ENCODE assay signal across 15 cellular contexts in genomic region chr1:74199504-74199903, GRCh38. TPM values are rescaled to one million over a fixed set of nuclear protein-coding genes. Genes with fewer than 3 reads are reported as not detected.
DNase-seq lines count a peak whose midpoint lies in the region; ATAC-seq, FAIRE-seq and TF ChIP-seq lines count a peak whose summit lies in the region.
"Had no signal": no experiment of that assay in that cellular context is flagged by ENCODE, and none has a peak within 500 bp of the region (broad histone marks: within the 10 kb centered on the region; RNA-seq: fewer than 3 reads in every experiment).

No MANE protein-coding gene starts in this region.

- no peaks in the 10 kb centered on the region for H3K27me3 Mint-ChIP-seq in stimulated activated memory B cell treated with anti-CD40 and anti-IgM and Interleukin-4, amounts not matched to agents 10 μg/mL and 1 μg/mL and 100 μg/mL, for 72 hours

- intact Hi-C loops in HepG2 (cut with micrococcal nuclease; ENCODE audit: unreplicated experiment) (loop anchor here (5.0 kb wide), 1 partner anchor 533 kb away; the partner anchor contains the start of genes CRYZ and TYW3), right lobe of liver (cut with DNase I) (no loop called here), PC-3 (cut with micrococcal nuclease) (loop anchor here (5.0 to 10.0 kb wide), 2 partner anchors 155 to 493 kb away; no protein-coding TSS in a partner anchor), endothelial cell of umbilical vein (cut with micrococcal nuclease) (loop anchor here (10.0 kb wide), 2 partner anchors 535 to 1915 kb away; partner anchors contain the start of genes CRYZ, NEGR1 and TYW3)

- FAIRE-seq in HepG2 (lab: Jason Lieb, UNC) = no peak
- FAIRE-seq in endothelial cell of umbilical vein (lab: Jason Lieb, UNC) = no peak
- FAIRE-seq: endometrium, GM12891 had no signal

- H3K9me3 ChIP-seq in HepG2 (ENCODE audit: low read length) = no peaks in the 10 kb centered on the region
- no peaks in the 10 kb centered on the region for H3K9me3 ChIP-seq in right lobe of liver
- H3K9me3 ChIP-seq in PC-3 (ENCODE audit: low read length) = no peaks in the 10 kb centered on the region
- H3K9me3 ChIP-seq in endothelial cell of umbilical vein (replicated peaks; ENCODE audit: control insufficient read depth, insufficient read depth, low read length) = no peaks in the 10 kb centered on the region
- no peaks in the 10 kb centered on the region for H3K9me3 ChIP-seq in effector memory CD4-positive, alpha-beta T cell (ENCODE audit: control insufficient read depth, low read length)
- H3K9me3 ChIP-seq: mucosa of descending colon had no signal

- H3K4me3 ChIP-seq in HepG2 (replicated peaks in 1 of 3; ENCODE audit: insufficient read depth in 1 of 3, low read depth in 2 of 3, low read length in 3 of 3) = no peak overlapping the region; a peak in 1 of 6 replicates
- H3K4me3 ChIP-seq in right lobe of liver = peak overlapping the region in 1 of 3 donors; percentile 76
- H3K4me3 ChIP-seq in PC-3 (ENCODE audit: low read length) = peak overlapping the region; percentile 80; the same call in 1 of the 2 replicates
- no peak overlapping the region for H3K4me3 ChIP-seq in endothelial cell of umbilical vein (replicated peaks in 1 of 3; ENCODE audit: insufficient read depth in 1 of 3, low read depth in 1 of 3, low read length in 3 of 3)
- H3K4me3 ChIP-seq in effector memory CD4-positive, alpha-beta T cell (ENCODE audit: insufficient read depth, low read depth, low read length, poor library complexity, severe bottlenecking) = no peak overlapping the region
- H3K4me3 ChIP-seq: mucosa of descending colon had no signal

- POLR2A ChIA-PET in HepG2 (lab: Yijun Ruan, JAX) = no interaction called here
- POLR2A ChIA-PET in PC-3 (lab: Charles Lee; ENCODE audit: unreplicated experiment) = no interaction called here
- POLR2A ChIA-PET in endothelial cell of umbilical vein (lab: Charles Lee) = no interaction called here

- TF ChIP-seq RAD21 in HepG2 (CRISPR knock-in tag; IDR thresholded peaks at IDR 0.05) = no peak

- dilution Hi-C loops in endothelial cell of umbilical vein (cut with MboI; ENCODE audit: extremely low pct_ligation_motif_present, low sequenced_read_pairs) = no loop called here

- no peaks in the 10 kb centered on the region for H3K9me2 ChIP-seq in PC-3 (replicated peaks; ENCODE audit: low read length)

- TF ChIP-seq CTCF in HepG2 (CRISPR knock-in tag; IDR thresholded peaks at IDR 0.05) (no peak), right lobe of liver (IDR thresholded peaks at IDR 0.05) (no peak), PC-3 (conservative IDR thresholded peaks at IDR 0.05; ENCODE audit: low read depth, low read length) (no peak), endothelial cell of umbilical vein (IDR thresholded peaks at IDR 0.05; ENCODE audit: extremely low read depth in 1 of 2, insufficient read depth in 1 of 2, low read depth in 1 of 2, low read length in 2 of 2) (no peak), foreskin keratinocyte (conservative IDR thresholded peaks at IDR 0.05) (no peak)

- H4K20me1 ChIP-seq in HepG2 (ENCODE audit: insufficient read depth, low read length) (no peaks in the 10 kb centered on the region), PC-3 (ENCODE audit: low read length) (no peaks in the 10 kb centered on the region), endothelial cell of umbilical vein (replicated peaks; ENCODE audit: control insufficient read depth, extremely low read depth, insufficient read depth, low read length) (no peaks in the 10 kb centered on the region)

- CTCF ChIA-PET in HepG2 (lab: Yijun Ruan, JAX; ENCODE audit: low intra/inter-chr PET ratio, low total read pairs) = no interaction called here
- CTCF ChIA-PET in PC-3 (lab: Charles Lee) = no interaction called here
- CTCF ChIA-PET in endothelial cell of umbilical vein (lab: Charles Lee) = no interaction called here

- H3K27me3 ChIP-seq in HepG2 (ENCODE audit: control insufficient read depth in 1 of 2, insufficient read depth in 2 of 2, low read length in 2 of 2) (no peaks in the 10 kb centered on the region), right lobe of liver (no peaks in the 10 kb centered on the region), PC-3 (ENCODE audit: low read length) (no peaks in the 10 kb centered on the region), endothelial cell of umbilical vein (ENCODE audit: control insufficient read depth in 2 of 2, insufficient read depth in 2 of 2, low read length in 2 of 2) (no peaks in the 10 kb centered on the region), foreskin keratinocyte (no peaks in the 10 kb centered on the region)
- H3K27me3 ChIP-seq in effector memory CD4-positive, alpha-beta T cell (replicated peaks; ENCODE audit: control insufficient read depth, insufficient read depth, low read length, poor library complexity, severe bottlenecking) = no peaks in the 10 kb centered on the region

- no TSS peak for BruUV-seq in HepG2 (replicated peaks; lab: Mats Ljungman, UMichigan)
- BruUV-seq in PC-3 (replicated peaks; lab: Mats Ljungman, UMichigan) = no TSS peak
- BruUV-seq in endothelial cell of umbilical vein (replicated peaks; lab: Mats Ljungman, UMichigan) = no TSS peak

- H2AFZ ChIP-seq in HepG2 (ENCODE audit: low read length) (no peak overlapping the region), PC-3 (ENCODE audit: low read length) (no peak overlapping the region), endothelial cell of umbilical vein (ENCODE audit: low read depth, low read length) (no peak overlapping the region)

- H3K4me1 ChIP-seq in HepG2 (ENCODE audit: insufficient read depth, low read length) (peaks cover 15% of the 10 kb centered on the region), right lobe of liver (peaks cover 0 to 10% (median 0%) of the 10 kb centered on the region in 4 donors), PC-3 (ENCODE audit: insufficient read depth, low read length) (peaks cover 12% of the 10 kb centered on the region; the same call in 1 of the 2 replicates), endothelial cell of umbilical vein (ENCODE audit: control insufficient read depth, extremely low read depth, insufficient read depth, low read length) (peaks cover 10% of the 10 kb centered on the region), foreskin keratinocyte (peaks cover 10% of the 10 kb centered on the region)
- H3K4me1 ChIP-seq in effector memory CD4-positive, alpha-beta T cell (ENCODE audit: control insufficient read depth, insufficient read depth, low read length, poor library complexity, severe bottlenecking) = peaks cover 3% of the 10 kb centered on the region

- H3K36me3 Mint-ChIP-seq in stimulated activated memory B cell treated with anti-CD40 and anti-IgM and Interleukin-4, amounts not matched to agents 10 μg/mL and 1 μg/mL and 100 μg/mL, for 72 hours = peaks cover 4% of the 10 kb centered on the region
- H3K36me3 Mint-ChIP-seq: WTC11 had no signal

- TF ChIP-seq POLR2A in HepG2 (IDR thresholded peaks at IDR 0.05; ENCODE audit: insufficient read depth in 1 of 2, low read depth in 2 of 2, low read length in 2 of 2) (no peak), right lobe of liver (IDR thresholded peaks at IDR 0.05) (no peak), endothelial cell of umbilical vein (IDR thresholded peaks at IDR 0.05; ENCODE audit: low read depth, low read length) (no peak)

- H3K9me3 Mint-ChIP-seq in stimulated activated memory B cell treated with anti-CD40 and anti-IgM and Interleukin-4, amounts not matched to agents 10 μg/mL and 1 μg/mL and 100 μg/mL, for 72 hours = no peaks in the 10 kb centered on the region
- H3K9me3 Mint-ChIP-seq: activated naive CD4-positive, alpha-beta T cell treated with anti-CD3 and anti-CD28 coated beads, Interleukin-2, amount 50 U/mL, for 72 hours; WTC11 had no signal

- H3K4me3 Mint-ChIP-seq in stimulated activated memory B cell treated with anti-CD40 and anti-IgM and Interleukin-4, amounts not matched to agents 10 μg/mL and 1 μg/mL and 100 μg/mL, for 72 hours = no peak overlapping the region

- no peak overlapping the region for H3K9ac ChIP-seq in HepG2 (ENCODE audit: insufficient read depth, low read depth, low read length)
- H3K9ac ChIP-seq in PC-3 (ENCODE audit: low read length) = no peak overlapping the region
- H3K9ac ChIP-seq in endothelial cell of umbilical vein (replicated peaks; ENCODE audit: extremely low read depth, insufficient read depth, low read length) = no peak overlapping the region

- H3K27ac Mint-ChIP-seq in stimulated activated memory B cell treated with anti-CD40 and anti-IgM and Interleukin-4, amounts not matched to agents 10 μg/mL and 1 μg/mL and 100 μg/mL, for 72 hours = no peak overlapping the region
- H3K27ac Mint-ChIP-seq: WTC11 had no signal

- no peak for ATAC-seq in HepG2
- ATAC-seq in right lobe of liver = no peak
- no peak for ATAC-seq in PC-3
- ATAC-seq in stimulated activated memory B cell treated with anti-CD40 and anti-IgM and Interleukin-4, amounts not matched to agents 10 μg/mL and 1 μg/mL and 100 μg/mL, for 72 hours = no peak
- no peak for ATAC-seq in foreskin keratinocyte
- ATAC-seq: activated naive CD4-positive, alpha-beta T cell treated with anti-CD3 and anti-CD28 coated beads, Interleukin-2, amount 50 U/mL, for 72 hours; mucosa of descending colon; WTC11 had no signal

- no peaks in the 10 kb centered on the region for H3F3A ChIP-seq in PC-3 (ENCODE audit: low read length, unreplicated experiment)

- H3K36me3 ChIP-seq in HepG2 (replicated peaks in 1 of 2; ENCODE audit: control insufficient read depth in 1 of 2, insufficient read depth in 2 of 2, low read length in 2 of 2) (no peaks in the 10 kb centered on the region; a peak in 1 of 5 replicates), right lobe of liver (peaks cover 0 to 11% (median 0%) of the 10 kb centered on the region in 4 donors), PC-3 (ENCODE audit: low read depth, low read length) (no peaks in the 10 kb centered on the region), endothelial cell of umbilical vein (ENCODE audit: control insufficient read depth in 2 of 2, extremely low read depth in 1 of 2, insufficient read depth in 2 of 2, low read length in 2 of 2) (no peaks in the 10 kb centered on the region)
- no peaks in the 10 kb centered on the region for H3K36me3 ChIP-seq in effector memory CD4-positive, alpha-beta T cell (ENCODE audit: control insufficient read depth, insufficient read depth, low read length)

- H3K79me2 ChIP-seq in HepG2 (ENCODE audit: insufficient read depth, low read length) (no peaks in the 10 kb centered on the region), PC-3 (ENCODE audit: low read length) (no peaks in the 10 kb centered on the region), endothelial cell of umbilical vein (ENCODE audit: control insufficient read depth, insufficient read depth, low read length) (no peaks in the 10 kb centered on the region)

- TF ChIP-seq EP300 in HepG2 (IDR thresholded peaks at IDR 0.05; ENCODE audit: low read depth in 2 of 2, low read length in 2 of 2) = no peak
- TF ChIP-seq EP300 in HepG2 (CRISPR knock-in tag; IDR thresholded peaks at IDR 0.05; ENCODE audit: borderline replicate concordance) = no peak

- DNase-seq in HepG2 (ENCODE audit: low spot score) = no peak
- no peak for DNase-seq in right lobe of liver
- no peak for DNase-seq in PC-3
- DNase-seq in endothelial cell of umbilical vein (ENCODE audit: low read depth, low spot score) = no peak
- DNase-seq in effector memory CD4-positive, alpha-beta T cell = no peak
- DNase-seq in D341Med (ENCODE audit: low spot score) = no peak
- no peak for DNase-seq in foreskin keratinocyte
- DNase-seq: hypothalamus, mucosa of descending colon, NCI-H1436 had no signal

- H3K4me2 ChIP-seq in HepG2 (ENCODE audit: low read depth, low read length) = peak overlapping the region; percentile 70
- peak overlapping the region; percentile 88 for H3K4me2 ChIP-seq in PC-3 (ENCODE audit: low read length)
- H3K4me2 ChIP-seq in endothelial cell of umbilical vein (ENCODE audit: insufficient read depth, low read length) = peak overlapping the region; percentile 64

- in situ Hi-C loops in HepG2 (cut with HindIII; ENCODE audit: extremely low pct_ligation_motif_present, low pct_unique_long_range_greater_than_20kb) = no loop called here

- H3K4me1 Mint-ChIP-seq in stimulated activated memory B cell treated with anti-CD40 and anti-IgM and Interleukin-4, amounts not matched to agents 10 μg/mL and 1 μg/mL and 100 μg/mL, for 72 hours = peaks cover 20% of the 10 kb centered on the region

- WGBS in HepG2 (ENCODE audit: low lambda C conversion rate) = 95% methylated on average over 5 of the region's 5 CpGs
- 73% methylated on average over 5 of the region's 5 CpGs for WGBS in right lobe of liver (ENCODE audit: insufficient coverage, low coverage, low lambda C conversion rate, missing lambda C conversion rate)

- H3K9me1 ChIP-seq in endothelial cell of umbilical vein (replicated peaks; ENCODE audit: control insufficient read depth, extremely low read depth, insufficient read depth, low read length) = no peaks in the 10 kb centered on the region

- no peak overlapping the region for H3K27ac ChIP-seq in HepG2 (ENCODE audit: extremely low read length, insufficient read depth, low read length)
- H3K27ac ChIP-seq in right lobe of liver = no peak overlapping the region
- H3K27ac ChIP-seq in PC-3 (ENCODE audit: low read length) = no peak overlapping the region
- H3K27ac ChIP-seq in endothelial cell of umbilical vein (ENCODE audit: insufficient read depth, low read depth, low read length) = no peak overlapping the region
- H3K27ac ChIP-seq in effector memory CD4-positive, alpha-beta T cell (ENCODE audit: insufficient read depth, low read length, poor library complexity, severe bottlenecking) = no peak overlapping the region
- no peak overlapping the region for H3K27ac ChIP-seq in foreskin keratinocyte

RNA-seq across cellular contexts. Expression of gene FPGT, which starts 1.5 kb away (rescaled TPM):
- total RNA-seq in HepG2 (2016; rRNA removed; fragmentation: Illumina TruSeq; extraction: Trizol) (9.8 and 16.2 TPM in 2 replicates), right lobe of liver (10 to 100 TPM in 3 of 6 experiments, 1 to 10 TPM in 3; 6.9 to 12.5 (median 9.0) TPM), PC-3 (2014; rRNA removed) (4.6 and 7.3 TPM in 2 replicates), endothelial cell of umbilical vein (10.9 and 11.1 TPM in 2 replicates), foreskin keratinocyte (12.9 and 16.0 TPM in 2 replicates)
- total RNA-seq in HepG2 (2016; cell fraction: cytosol; rRNA removed; fragmentation: Illumina TruSeq; extraction: Trizol; ENCODE audit: low read depth) = 0.61 and 1.2 TPM in 2 replicates
- 12.2 and 20.6 TPM in 2 replicates for total RNA-seq in HepG2 (2016; cell fraction: insoluble cytoplasmic fraction; rRNA removed; fragmentation: Illumina TruSeq; extraction: Trizol)
- total RNA-seq in HepG2 (2016; cell fraction: membrane; rRNA removed; fragmentation: Illumina TruSeq; extraction: Trizol) = 3.8 and 4.5 TPM in 2 replicates
- 12.9 and 16.3 TPM in 2 replicates for total RNA-seq in HepG2 (2016; cell fraction: nucleus; rRNA removed; fragmentation: Illumina TruSeq; extraction: Trizol)
- polyA plus RNA-seq in HepG2 (2011; rRNA removed) (3.5 and 4.3 TPM in 2 replicates), endothelial cell of umbilical vein (2.7 and 4.3 TPM in 2 replicates), foreskin keratinocyte (4.4 and 5.3 TPM in 2 replicates)
- 0.97 and 1.9 TPM in 2 replicates for polyA plus RNA-seq in HepG2 (2011; cell fraction: cytosol; rRNA removed)
- 3.5 and 5.1 TPM in 2 replicates for polyA plus RNA-seq in HepG2 (2011; cell fraction: nucleus; rRNA removed)
- polyA plus RNA-seq in HepG2 (2012) = 3.7 TPM in 2 replicates
- 0.66 and 1.00 TPM in 2 replicates for polyA plus RNA-seq in HepG2 (2016; cell fraction: cytosol; fragmentation: Illumina TruSeq; extraction: Trizol; ENCODE audit: low read depth)
- polyA plus RNA-seq in HepG2 (2016; cell fraction: insoluble cytoplasmic fraction; fragmentation: Illumina TruSeq; extraction: Trizol; ENCODE audit: low read depth) = 9.3 and 9.9 TPM in 2 replicates
- 1.7 and 1.9 TPM in 2 replicates for polyA plus RNA-seq in HepG2 (2016; cell fraction: membrane; fragmentation: Illumina TruSeq; extraction: Trizol; ENCODE audit: low read depth)
- 7.8 and 8.0 TPM in 2 replicates for polyA plus RNA-seq in HepG2 (2016; cell fraction: nucleus; fragmentation: Illumina TruSeq; extraction: Trizol; ENCODE audit: insufficient read depth, low read depth)
- 1.2 and 2.8 TPM in 2 replicates for polyA minus RNA-seq in HepG2 (2011; rRNA and poly(A)+ RNA removed; ENCODE audit: low replicate concordance)
- 3.2 and 3.3 TPM in 2 replicates for polyA minus RNA-seq in HepG2 (2011; cell fraction: cytosol; rRNA and poly(A)+ RNA removed)
- 21.6 and 24.9 TPM in 2 replicates for polyA minus RNA-seq in HepG2 (2011; cell fraction: nucleus; rRNA and poly(A)+ RNA removed)
- polyA plus RNA-seq in endothelial cell of umbilical vein (2011; cell fraction: cytosol; rRNA removed) = 5.5 and 5.9 TPM in 2 replicates
- polyA plus RNA-seq in endothelial cell of umbilical vein (2011; cell fraction: nucleus; rRNA removed) = 9.6 and 11.5 TPM in 2 replicates
- polyA plus RNA-seq in endothelial cell of umbilical vein (2012) = 7.5 and 10.9 TPM in 2 replicates
- polyA minus RNA-seq in endothelial cell of umbilical vein = 4.3 and 5.8 TPM in 2 replicates
- 1.7 TPM for polyA minus RNA-seq in endothelial cell of umbilical vein (2011; cell fraction: cytosol; rRNA and poly(A)+ RNA removed)
- polyA minus RNA-seq in endothelial cell of umbilical vein (2011; cell fraction: nucleus; rRNA and poly(A)+ RNA removed) = 6.6 and 10.6 TPM in 2 replicates

RNA-seq across cellular contexts. Expression of gene LRRIQ3, which starts 1.5 kb away (rescaled TPM):
- 1.2 and 1.3 TPM in 2 replicates for total RNA-seq in HepG2 (2016; rRNA removed; fragmentation: Illumina TruSeq; extraction: Trizol)
- total RNA-seq in HepG2 (2016; cell fraction: cytosol; rRNA removed; fragmentation: Illumina TruSeq; extraction: Trizol; ENCODE audit: low read depth) = 0.51 and 0.62 TPM in 2 replicates
- 1.1 and 2.1 TPM in 2 replicates for total RNA-seq in HepG2 (2016; cell fraction: insoluble cytoplasmic fraction; rRNA removed; fragmentation: Illumina TruSeq; extraction: Trizol)
- 0.83 and 1.1 TPM in 2 replicates for total RNA-seq in HepG2 (2016; cell fraction: membrane; rRNA removed; fragmentation: Illumina TruSeq; extraction: Trizol)
- 0.84 and 0.85 TPM in 2 replicates for total RNA-seq in HepG2 (2016; cell fraction: nucleus; rRNA removed; fragmentation: Illumina TruSeq; extraction: Trizol)
- polyA plus RNA-seq in HepG2 (2011; rRNA removed) = 0.55 and 1.1 TPM in 2 replicates
- 0.31 and 0.42 TPM in 2 replicates for polyA plus RNA-seq in HepG2 (2011; cell fraction: cytosol; rRNA removed)
- 0.12 and 0.48 TPM in 2 replicates for polyA plus RNA-seq in HepG2 (2011; cell fraction: nucleus; rRNA removed)
- polyA plus RNA-seq in HepG2 (2012) = 0.41 and 1.0 TPM in 2 replicates
- polyA plus RNA-seq in HepG2 (2016; cell fraction: cytosol; fragmentation: Illumina TruSeq; extraction: Trizol; ENCODE audit: low read depth) = 0.83 and 0.84 TPM in 2 replicates
- 1.2 and 1.5 TPM in 2 replicates for polyA plus RNA-seq in HepG2 (2016; cell fraction: insoluble cytoplasmic fraction; fragmentation: Illumina TruSeq; extraction: Trizol; ENCODE audit: low read depth)
- 0.95 and 1.2 TPM in 2 replicates for polyA plus RNA-seq in HepG2 (2016; cell fraction: membrane; fragmentation: Illumina TruSeq; extraction: Trizol; ENCODE audit: low read depth)
- 0.71 and 0.95 TPM in 2 replicates for polyA plus RNA-seq in HepG2 (2016; cell fraction: nucleus; fragmentation: Illumina TruSeq; extraction: Trizol; ENCODE audit: insufficient read depth, low read depth)
- polyA minus RNA-seq in HepG2 (2011; rRNA and poly(A)+ RNA removed; ENCODE audit: low replicate concordance) = 0.47 and 3.0 TPM in 2 replicates
- polyA minus RNA-seq in HepG2 (2011; cell fraction: cytosol; rRNA and poly(A)+ RNA removed) = 0.69 TPM in 1 of 2 replicates, not detected in the other
- 1.2 and 1.6 TPM in 2 replicates for polyA minus RNA-seq in HepG2 (2011; cell fraction: nucleus; rRNA and poly(A)+ RNA removed)
- 1 to 10 TPM in 1 of 6 experiments, under 1 TPM in 4, not detected in 1; 0.33 to 2.3 (median 0.68) TPM for total RNA-seq in right lobe of liver
- 0.23 and 0.95 TPM in 2 replicates for total RNA-seq in PC-3 (2014; rRNA removed)
- 0.72 and 1.1 TPM in 2 replicates for total RNA-seq in endothelial cell of umbilical vein
- 0.16 and 0.21 TPM in 2 replicates for polyA plus RNA-seq in endothelial cell of umbilical vein
- polyA plus RNA-seq in endothelial cell of umbilical vein (2011; cell fraction: cytosol; rRNA removed) = 0.20 and 0.31 TPM in 2 replicates
- 0.13 and 0.16 TPM in 2 replicates for polyA plus RNA-seq in endothelial cell of umbilical vein (2011; cell fraction: nucleus; rRNA removed)
- 0.10 and 0.47 TPM in 2 replicates for polyA plus RNA-seq in endothelial cell of umbilical vein (2012)
- 0.12 TPM in 1 of 2 replicates, not detected in the other for polyA minus RNA-seq in endothelial cell of umbilical vein
- polyA minus RNA-seq in endothelial cell of umbilical vein (2011; cell fraction: cytosol; rRNA and poly(A)+ RNA removed) = 0.31 TPM
- 0.10 and 0.34 TPM in 2 replicates for polyA minus RNA-seq in endothelial cell of umbilical vein (2011; cell fraction: nucleus; rRNA and poly(A)+ RNA removed)
- 1.0 and 2.1 TPM in 2 replicates for total RNA-seq in foreskin keratinocyte
- 0.75 and 1.0 TPM in 2 replicates for polyA plus RNA-seq in foreskin keratinocyte

RNA-seq across cellular contexts. Expression of gene TNNI3K, which starts 35.7 kb away (rescaled TPM):
- total RNA-seq in HepG2 (2016; rRNA removed; fragmentation: Illumina TruSeq; extraction: Trizol) (not detected in 2 replicates), right lobe of liver (1 to 10 TPM in 1 of 6 experiments, not detected in 5; 1.0 TPM), PC-3 (2014; rRNA removed) (not detected in 2 replicates), endothelial cell of umbilical vein (not detected in 2 replicates), foreskin keratinocyte (not detected in 2 replicates)
- not detected in 2 replicates for total RNA-seq in HepG2 (2016; cell fraction: cytosol; rRNA removed; fragmentation: Illumina TruSeq; extraction: Trizol; ENCODE audit: low read depth)
- not detected in 2 replicates for total RNA-seq in HepG2 (2016; cell fraction: insoluble cytoplasmic fraction; rRNA removed; fragmentation: Illumina TruSeq; extraction: Trizol)
- total RNA-seq in HepG2 (2016; cell fraction: membrane; rRNA removed; fragmentation: Illumina TruSeq; extraction: Trizol) = not detected in 2 replicates
- not detected in 2 replicates for total RNA-seq in HepG2 (2016; cell fraction: nucleus; rRNA removed; fragmentation: Illumina TruSeq; extraction: Trizol)
- polyA plus RNA-seq in HepG2 (2011; rRNA removed) (0.60 and 1.1 TPM in 2 replicates), endothelial cell of umbilical vein (0.69 and 0.86 TPM in 2 replicates), foreskin keratinocyte (not detected in 2 replicates)
- 0.23 TPM in 1 of 2 replicates, not detected in the other for polyA plus RNA-seq in HepG2 (2011; cell fraction: cytosol; rRNA removed)
- polyA plus RNA-seq in HepG2 (2011; cell fraction: nucleus; rRNA removed) = 0.85 and 1.1 TPM in 2 replicates
- 0.17 and 0.28 TPM in 2 replicates for polyA plus RNA-seq in HepG2 (2012)
- polyA plus RNA-seq in HepG2 (2016; cell fraction: cytosol; fragmentation: Illumina TruSeq; extraction: Trizol; ENCODE audit: low read depth) = not detected in 2 replicates
- polyA plus RNA-seq in HepG2 (2016; cell fraction: insoluble cytoplasmic fraction; fragmentation: Illumina TruSeq; extraction: Trizol; ENCODE audit: low read depth) = not detected in 2 replicates
- polyA plus RNA-seq in HepG2 (2016; cell fraction: membrane; fragmentation: Illumina TruSeq; extraction: Trizol; ENCODE audit: low read depth) = not detected in 2 replicates
- not detected in 2 replicates for polyA plus RNA-seq in HepG2 (2016; cell fraction: nucleus; fragmentation: Illumina TruSeq; extraction: Trizol; ENCODE audit: insufficient read depth, low read depth)
- not detected in 2 replicates for polyA minus RNA-seq in HepG2 (2011; rRNA and poly(A)+ RNA removed; ENCODE audit: low replicate concordance)
- not detected in 2 replicates for polyA minus RNA-seq in HepG2 (2011; cell fraction: cytosol; rRNA and poly(A)+ RNA removed)
- 1.9 and 2.9 TPM in 2 replicates for polyA minus RNA-seq in HepG2 (2011; cell fraction: nucleus; rRNA and poly(A)+ RNA removed)
- 0.16 TPM in 1 of 2 replicates, not detected in the other for polyA plus RNA-seq in endothelial cell of umbilical vein (2011; cell fraction: cytosol; rRNA removed)
- 0.37 and 1.6 TPM in 2 replicates for polyA plus RNA-seq in endothelial cell of umbilical vein (2011; cell fraction: nucleus; rRNA removed)
- polyA plus RNA-seq in endothelial cell of umbilical vein (2012) = not detected in 2 replicates
- polyA minus RNA-seq in endothelial cell of umbilical vein = 0.78 TPM in 1 of 2 replicates, not detected in the other
- not detected for polyA minus RNA-seq in endothelial cell of umbilical vein (2011; cell fraction: cytosol; rRNA and poly(A)+ RNA removed)
- 1.2 and 1.4 TPM in 2 replicates for polyA minus RNA-seq in endothelial cell of umbilical vein (2011; cell fraction: nucleus; rRNA and poly(A)+ RNA removed)

Comparison
In these comparisons a context has a peak if more than half of its experiments do, and no peak if none do; other contexts are left out.
1. intact Hi-C loops: an anchor here in HepG2 (5.0 kb wide), PC-3 (5.0 to 10.0 kb wide) and endothelial cell of umbilical vein (10.0 kb wide); none called in right lobe of liver.